In genomic region chr11:113720478-113720877, GRCh38 we compare ENCODE assay signal across 15 cellular contexts. TPM values are rescaled to one million over a fixed set of nuclear protein-coding genes. Genes with fewer than 3 reads are reported as not detected.
"Had no signal": no experiment of that assay in that cellular context is flagged by ENCODE, and none has a peak within 500 bp of the region (broad histone marks: within the 10 kb centered on the region; RNA-seq: fewer than 3 reads in every experiment).

No MANE protein-coding gene starts in this region.

RNA-seq across cellular contexts. Expression of gene CLDN25, which starts 59.1 kb away (rescaled TPM):
- total RNA-seq: activated B cell treated with CpG ODN at 0.5 μM for 24 hours; activated CD4-positive, alpha-beta memory T cell treated with anti-CD3 and anti-CD28 coated beads for 36 hours; activated CD4-positive, alpha-beta memory T cell treated with anti-CD3 and anti-CD28 coated beads, Interleukin-2, amount 10 ng/mL, durations not matched to agents 7 days and 5 days; activated CD4-positive, alpha-beta T cell treated with anti-CD3 and anti-CD28 coated beads for 36 hours; activated CD4-positive, alpha-beta T cell treated with anti-CD3 and anti-CD28 coated beads, Interleukin-2, amount 10 ng/mL, durations not matched to agents 24 days and 14 days; activated CD4-positive, alpha-beta T cell treated with anti-CD3 and anti-CD28 coated beads, Interleukin-2, amount 10 ng/mL, durations not matched to agents 7 days and 5 days; activated CD8-positive, alpha-beta memory T cell treated with anti-CD3 and anti-CD28 coated beads for 36 hours; activated CD8-positive, alpha-beta memory T cell treated with anti-CD3 and anti-CD28 coated beads, Interleukin-2, amount 10 ng/mL, durations not matched to agents 7 days and 5 days; activated CD8-positive, alpha-beta T cell treated with anti-CD3 and anti-CD28 coated beads for 36 hours; activated CD8-positive, alpha-beta T cell treated with anti-CD3 and anti-CD28 coated beads, Interleukin-2, amount 10 ng/mL, durations not matched to agents 7 days and 5 days; T-cell; T-helper 1 cell treated with Interleukin-12 subunit alpha and Interleukin-12 subunit beta and Interleukin-4 antibody, amounts not matched to agents 30 ng/mL and 1 ng/mL, for 36 hours; T-helper 17 cell; T-helper 2 cell treated with Interferon-gamma antibody and Interleukin-4, amounts not matched to agents 100 ng/mL and 5 ng/mL, for 36 hours; WTC11 had no signal
